Comparison of ENCODE assay signal across 8 cellular contexts in the genomic region with DNA sequence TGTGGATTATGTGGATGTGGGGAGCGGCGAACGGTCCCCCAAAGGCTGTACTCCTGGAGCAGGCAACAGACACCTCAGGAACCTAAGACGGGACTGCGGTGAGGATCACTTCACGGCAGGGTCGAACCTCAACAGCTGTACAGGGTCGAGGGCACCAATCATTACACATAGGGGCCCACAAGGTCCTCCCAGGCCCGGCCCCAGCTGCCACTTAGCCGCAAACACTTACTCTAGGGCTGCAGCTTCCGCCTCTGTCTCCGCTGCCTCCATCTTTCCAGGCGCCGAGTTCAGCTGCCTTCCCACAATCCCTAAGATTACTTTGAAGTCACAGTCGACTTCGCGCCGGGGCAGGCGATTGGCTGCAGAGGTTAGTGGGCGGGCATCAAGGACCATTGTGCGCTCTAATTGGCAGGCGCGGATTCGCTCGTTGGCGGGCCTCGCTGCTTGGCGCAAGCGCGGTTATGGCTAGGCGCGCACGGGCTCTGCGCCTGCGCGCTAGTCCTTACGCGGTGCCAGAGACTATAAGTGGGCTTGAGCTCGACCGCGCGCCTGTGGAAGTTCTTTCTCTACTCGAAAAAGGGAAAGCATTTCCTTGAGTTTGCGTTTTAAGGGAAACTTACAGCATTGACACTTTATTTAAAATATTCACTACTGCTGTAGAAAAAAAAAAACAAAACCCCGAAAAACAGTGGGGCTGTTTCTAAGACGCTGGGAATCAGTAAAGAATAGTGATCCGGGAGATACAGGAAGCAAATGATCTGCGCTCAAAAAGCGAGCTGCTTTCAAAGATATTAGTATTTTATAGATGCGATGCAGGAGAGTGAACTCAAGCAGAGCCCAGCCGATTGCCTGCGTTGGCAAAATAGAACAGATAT. TPM values are rescaled to one million over a fixed set of nuclear protein-coding genes. Genes with fewer than 3 reads are reported as not detected.
DNase-seq lines count a peak whose midpoint lies in the region; ATAC-seq, FAIRE-seq and TF ChIP-seq lines count a peak whose summit lies in the region.

A gene with protein sequence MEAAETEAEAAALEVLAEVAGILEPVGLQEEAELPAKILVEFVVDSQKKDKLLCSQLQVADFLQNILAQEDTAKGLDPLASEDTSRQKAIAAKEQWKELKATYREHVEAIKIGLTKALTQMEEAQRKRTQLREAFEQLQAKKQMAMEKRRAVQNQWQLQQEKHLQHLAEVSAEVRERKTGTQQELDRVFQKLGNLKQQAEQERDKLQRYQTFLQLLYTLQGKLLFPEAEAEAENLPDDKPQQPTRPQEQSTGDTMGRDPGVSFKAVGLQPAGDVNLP (minus strand): TSS at position 293 of the 875 bp plus-strand sequence. CDS start 23 bp downstream, at position 270.

- H3K27me3 Mint-ChIP-seq in activated T-helper 17 cell treated with anti-CD3 and anti-CD28 coated beads, Interleukin-2, amount 50 U/mL, for 72 hours: no peaks in the 10 kb centered on the region
- H3K27me3 Mint-ChIP-seq in natural killer cell (ENCODE audit: low read depth in 2 of 2): no peaks in the 10 kb centered on the region

- peak within 1 kb of the TSS; percentile 99 for H3K4me3 Mint-ChIP-seq in activated T-helper 17 cell treated with anti-CD3 and anti-CD28 coated beads, Interleukin-2, amount 50 U/mL, for 72 hours
- H3K4me3 Mint-ChIP-seq in natural killer cell: peak within 1 kb of the TSS; percentile 98

- peaks cover 6% of the 10 kb centered on the region for H3K4me1 ChIP-seq in RWPE2 (ENCODE audit: insufficient read depth, poor library complexity, severe bottlenecking)

- no peaks in the 10 kb centered on the region for H3K9me3 ChIP-seq in RWPE2 (ENCODE audit: severe bottlenecking)

- intact Hi-C loops in natural killer cell (cut with micrococcal nuclease): no loop called here

- FAIRE-seq in H54 (lab: Jason Lieb, UNC): peak; percentile 96

- H3K36me3 ChIP-seq in RWPE2 (ENCODE audit: low read depth): peaks cover 38% of the 10 kb centered on the region

- DNase-seq in ELF-1 (ENCODE audit: low read depth, low spot score) (peak; percentile 98), H54 (ENCODE audit: insufficient read length, low spot score) (peak; percentile 83), LoVo (ENCODE audit: low spot score) (peak; percentile 97), RWPE2 (ENCODE audit: low spot score) (peak; percentile 95), fibroblast of peridontal ligament (ENCODE audit: extremely low read depth) (peak; percentile 95), natural killer cell (peak; percentile 86)
- peak; percentile 83 to 91 (median 88) for DNase-seq in stimulated activated naive CD4-positive, alpha-beta T cell (lab: John Stamatoyannopoulos, UW)

- H3K27ac Mint-ChIP-seq in activated T-helper 17 cell treated with anti-CD3 and anti-CD28 coated beads, Interleukin-2, amount 50 U/mL, for 72 hours: peak within 1 kb of the TSS; percentile 97
- peak within 1 kb of the TSS; percentile 86 to 88 for H3K27ac Mint-ChIP-seq in natural killer cell

- no peaks in the 10 kb centered on the region for H3K9me3 Mint-ChIP-seq in activated T-helper 17 cell treated with anti-CD3 and anti-CD28 coated beads, Interleukin-2, amount 50 U/mL, for 72 hours
- no peaks in the 10 kb centered on the region for H3K9me3 Mint-ChIP-seq in natural killer cell

- H3K27ac ChIP-seq in RWPE2 (ENCODE audit: poor library complexity, severe bottlenecking): peak within 1 kb of the TSS; percentile 20

- no peak for TF ChIP-seq CTCF in RWPE2 (IDR thresholded peaks at IDR 0.05; ENCODE audit: poor library complexity, severe bottlenecking)
- TF ChIP-seq CTCF in natural killer cell (IDR thresholded peaks at IDR 0.05): no peak

- peaks cover 51% of the 10 kb centered on the region for H3K36me3 Mint-ChIP-seq in activated T-helper 17 cell treated with anti-CD3 and anti-CD28 coated beads, Interleukin-2, amount 50 U/mL, for 72 hours (ENCODE audit: low read depth)
- no peaks in the 10 kb centered on the region for H3K36me3 Mint-ChIP-seq in natural killer cell

- TF ChIP-seq POLR2A in H54 (IDR thresholded peaks at IDR 0.05; ENCODE audit: low read depth, low read length): peak; percentile 68

- no peaks in the 10 kb centered on the region for H3K27me3 ChIP-seq in RWPE2 (ENCODE audit: insufficient read depth, poor library complexity, severe bottlenecking)

- H3K4me1 Mint-ChIP-seq in activated T-helper 17 cell treated with anti-CD3 and anti-CD28 coated beads, Interleukin-2, amount 50 U/mL, for 72 hours: peaks cover 6% of the 10 kb centered on the region
- peaks cover 32 to 50% of the 10 kb centered on the region in 2 donors for H3K4me1 Mint-ChIP-seq in natural killer cell

- H3K4me3 ChIP-seq in RWPE2 (ENCODE audit: severe bottlenecking): peak within 1 kb of the TSS; percentile 79

- ATAC-seq in RWPE2 (ENCODE audit: low read depth): peak; percentile 98
- ATAC-seq in activated T-helper 17 cell treated with anti-CD3 and anti-CD28 coated beads, Interleukin-2, amount 50 U/mL, for 72 hours (replicated peaks): peak; percentile 98
- peak; percentile 95 to 96 (median 96) for ATAC-seq in natural killer cell

RNA-seq across cellular contexts. Expression of the gene that starts here (rescaled TPM):
- total RNA-seq in activated T-helper 17 cell treated with anti-CD3 and anti-CD28 coated beads, Interleukin-2, amount 50 U/mL, for 72 hours: 100 to 1,000 TPM in 1 of 2 donors, 10 to 100 TPM in 1; 69.3 to 106 TPM
- 1 to 10 TPM; 1.8 to 3.8 (median 2.3) TPM for total RNA-seq in natural killer cell

Comparison
In these comparisons a context has a peak if more than half of its experiments do, and no peak if none do; other contexts are left out.
1. Peak in every context shown above with its lines: DNase-seq, ATAC-seq, H3K4me3 ChIP-seq and H3K27ac ChIP-seq.
2. RNA of the gene that starts here (total RNA-seq): 69.3 to 106 TPM in activated T-helper 17 cell treated with anti-CD3 and anti-CD28 coated beads, Interleukin-2, amount 50 U/mL, for 72 hours; 1.8 to 3.8 TPM in natural killer cell; every median in the first group is over 10 times any median in the second.